23 cellular contexts compared by ENCODE assay signal in the genomic region with DNA sequence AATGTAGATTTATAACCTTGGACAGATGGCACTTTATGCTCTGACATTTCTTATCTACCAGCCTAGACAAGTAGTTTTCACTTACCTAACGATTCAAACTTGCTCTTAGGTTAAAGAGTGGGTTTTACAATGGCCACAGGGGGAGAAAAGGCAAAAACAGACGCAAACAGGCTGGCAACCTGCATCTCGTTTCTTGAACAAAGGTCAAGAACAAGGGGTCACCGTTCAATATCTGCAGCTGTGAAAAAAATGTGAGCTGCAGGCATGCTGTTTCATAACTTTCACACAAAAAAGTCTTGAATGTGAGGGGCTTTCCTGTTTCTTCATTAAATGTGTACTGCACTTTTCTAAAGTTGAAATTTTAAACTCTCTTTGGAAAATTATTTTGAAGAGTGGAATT.
"Had no signal": no experiment of that assay in that cellular context is flagged by ENCODE, and none has a peak within 500 bp of the region (broad histone marks: within the 10 kb centered on the region; RNA-seq: fewer than 3 reads in every experiment).

No MANE protein-coding gene starts in this region.

- H3K36me3 ChIP-seq: gastrocnemius medialis, neural progenitor cell, prostate gland, spleen, thoracic aorta, tibial nerve, upper lobe of left lung had no signal

- H3K4me3 ChIP-seq: dorsolateral prefrontal cortex, gastrocnemius medialis, neural progenitor cell, prostate gland, skin epidermis, spleen, thoracic aorta, tibial nerve, upper lobe of left lung had no signal

- H3K27ac ChIP-seq: dorsolateral prefrontal cortex, epithelial cell of prostate, gastrocnemius medialis, neural progenitor cell, parathyroid adenoma, prostate gland, skin epidermis, spleen, thoracic aorta, tibial nerve, upper lobe of left lung had no signal

- H3K4me2 ChIP-seq: neural progenitor cell had no signal

- H2AFZ ChIP-seq: neural progenitor cell, parathyroid adenoma had no signal

- H3K4me1 ChIP-seq: prostate gland, spleen, tibial nerve, upper lobe of left lung had no signal

- H3K9ac ChIP-seq: neural progenitor cell, parathyroid adenoma had no signal

- ATAC-seq: esophagus mucosa; gastrocnemius medialis; naive thymus-derived CD4-positive, alpha-beta T cell; right cardiac atrium; stimulated activated memory B cell treated with anti-CD40 and anti-IgM and Interleukin-4, amounts not matched to agents 10 μg/mL and 1 μg/mL and 100 μg/mL, for 72 hours; stimulated activated naive CD8-positive, alpha-beta T cell treated with anti-CD3 and anti-CD28 coated beads, Interleukin-15, Interleukin-2, amounts not matched to agents 100 U/mL and 50 U/mL, for 24 hours had no signal

- H3K9me3 ChIP-seq: gastrocnemius medialis, prostate gland, spleen, thoracic aorta, tibial nerve, upper lobe of left lung had no signal

- DNase-seq: dorsolateral prefrontal cortex; effector CD4-positive, alpha-beta T cell; endodermal cell; foreskin fibroblast; gastrocnemius medialis; head of caudate nucleus; mesendoderm; midbrain; naive thymus-derived CD4-positive, alpha-beta T cell; right cardiac atrium; spleen; stimulated activated CD4-positive, alpha-beta T cell treated with anti-CD3 and anti-CD28 coated beads, Interleukin-4, amount 100 ng/mL, for 4 hours; stimulated activated naive CD8-positive, alpha-beta T cell treated with anti-CD3 and anti-CD28 coated beads, Interleukin-15, Interleukin-2, amounts not matched to agents 100 U/mL and 50 U/mL, for 24 hours; upper lobe of left lung had no signal

- H3K27me3 ChIP-seq: gastrocnemius medialis, neural progenitor cell, spleen, tibial nerve, upper lobe of left lung had no signal
